1 cellular context compared by ENCODE assay signal in genomic region chr6:43150051-43150751, GRCh38.
TF ChIP-seq lines count a peak whose summit lies in the region.

No MANE protein-coding gene starts in this region.

TF ChIP-seq in liver, 16 proteins besides CTCF, POLR2A, EP300 and RAD21 (continued from another document):
- peak; percentile 50 for TF ChIP-seq YY1 (IDR thresholded peaks at IDR 0.05)
- TF ChIP-seq TAF1 (conservative IDR thresholded peaks at IDR 0.05): no peak
- TF ChIP-seq, protein P1, sequence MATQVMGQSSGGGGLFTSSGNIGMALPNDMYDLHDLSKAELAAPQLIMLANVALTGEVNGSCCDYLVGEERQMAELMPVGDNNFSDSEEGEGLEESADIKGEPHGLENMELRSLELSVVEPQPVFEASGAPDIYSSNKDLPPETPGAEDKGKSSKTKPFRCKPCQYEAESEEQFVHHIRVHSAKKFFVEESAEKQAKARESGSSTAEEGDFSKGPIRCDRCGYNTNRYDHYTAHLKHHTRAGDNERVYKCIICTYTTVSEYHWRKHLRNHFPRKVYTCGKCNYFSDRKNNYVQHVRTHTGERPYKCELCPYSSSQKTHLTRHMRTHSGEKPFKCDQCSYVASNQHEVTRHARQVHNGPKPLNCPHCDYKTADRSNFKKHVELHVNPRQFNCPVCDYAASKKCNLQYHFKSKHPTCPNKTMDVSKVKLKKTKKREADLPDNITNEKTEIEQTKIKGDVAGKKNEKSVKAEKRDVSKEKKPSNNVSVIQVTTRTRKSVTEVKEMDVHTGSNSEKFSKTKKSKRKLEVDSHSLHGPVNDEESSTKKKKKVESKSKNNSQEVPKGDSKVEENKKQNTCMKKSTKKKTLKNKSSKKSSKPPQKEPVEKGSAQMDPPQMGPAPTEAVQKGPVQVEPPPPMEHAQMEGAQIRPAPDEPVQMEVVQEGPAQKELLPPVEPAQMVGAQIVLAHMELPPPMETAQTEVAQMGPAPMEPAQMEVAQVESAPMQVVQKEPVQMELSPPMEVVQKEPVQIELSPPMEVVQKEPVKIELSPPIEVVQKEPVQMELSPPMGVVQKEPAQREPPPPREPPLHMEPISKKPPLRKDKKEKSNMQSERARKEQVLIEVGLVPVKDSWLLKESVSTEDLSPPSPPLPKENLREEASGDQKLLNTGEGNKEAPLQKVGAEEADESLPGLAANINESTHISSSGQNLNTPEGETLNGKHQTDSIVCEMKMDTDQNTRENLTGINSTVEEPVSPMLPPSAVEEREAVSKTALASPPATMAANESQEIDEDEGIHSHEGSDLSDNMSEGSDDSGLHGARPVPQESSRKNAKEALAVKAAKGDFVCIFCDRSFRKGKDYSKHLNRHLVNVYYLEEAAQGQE (IDR thresholded peaks at IDR 0.05): peak; percentile 60
- TF ChIP-seq, protein P2, sequence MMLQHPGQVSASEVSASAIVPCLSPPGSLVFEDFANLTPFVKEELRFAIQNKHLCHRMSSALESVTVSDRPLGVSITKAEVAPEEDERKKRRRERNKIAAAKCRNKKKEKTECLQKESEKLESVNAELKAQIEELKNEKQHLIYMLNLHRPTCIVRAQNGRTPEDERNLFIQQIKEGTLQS (IDR thresholded peaks at IDR 0.05): no peak
